Comparison of ENCODE assay signal across 15 cellular contexts in the genomic region with DNA sequence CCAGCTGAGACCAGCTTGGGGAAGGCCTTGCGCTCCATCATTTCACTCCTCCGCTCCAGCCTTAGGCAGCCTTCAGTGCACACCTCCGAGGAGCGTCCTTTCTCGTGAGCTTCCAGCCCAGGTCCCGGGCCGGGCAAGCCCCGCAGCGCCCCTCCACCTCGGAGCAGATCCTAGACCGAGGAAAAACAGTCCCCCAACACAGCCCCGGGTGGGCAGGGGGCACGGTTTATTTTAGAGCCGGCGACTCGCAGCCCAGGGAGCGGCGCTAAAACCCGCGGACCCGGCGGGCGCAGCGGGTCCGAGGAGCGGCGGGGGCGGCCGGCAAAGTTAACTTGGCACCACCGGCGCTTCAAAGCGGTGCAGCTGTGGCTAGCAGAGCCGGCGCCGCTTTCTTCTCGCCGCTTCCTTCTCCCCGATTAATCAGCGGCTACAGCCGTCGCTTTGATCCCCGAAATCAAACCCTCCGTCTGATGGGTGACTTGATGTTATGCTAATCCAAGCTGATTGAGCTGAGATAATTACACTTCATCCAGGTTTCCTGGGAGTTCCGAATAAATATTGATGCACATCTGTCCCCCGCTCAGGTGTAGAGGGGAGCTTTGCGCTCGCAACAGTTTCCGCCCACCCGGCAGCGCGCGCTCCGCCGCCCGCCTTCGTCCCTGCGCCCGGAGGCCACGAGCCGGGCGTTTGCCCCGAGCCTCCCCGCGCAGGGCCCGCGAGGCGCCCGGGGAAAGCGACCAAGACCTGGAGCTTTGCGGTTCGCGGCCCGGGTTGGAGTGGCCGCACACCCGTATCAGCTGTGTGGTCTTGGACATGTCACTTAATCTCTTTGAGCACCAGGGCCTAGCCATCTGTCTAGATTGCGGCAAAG.
DNase-seq lines count a peak whose midpoint lies in the region; ATAC-seq and FAIRE-seq lines count a peak whose summit lies in the region.
"Had no signal": no experiment of that assay in that cellular context is flagged by ENCODE, and none has a peak within 500 bp of the region (broad histone marks: within the 10 kb centered on the region; RNA-seq: fewer than 3 reads in every experiment).

No MANE protein-coding gene starts in this region.

- H3K36me3 ChIP-seq in iPS-18a (ENCODE audit: control insufficient read depth, low read depth, low read length) (no peaks in the 10 kb centered on the region), small intestine (ENCODE audit: control insufficient read depth in 2 of 2, insufficient read depth in 2 of 2, low read length in 2 of 2) (no peaks in the 10 kb centered on the region), aorta (ENCODE audit: control insufficient read depth in 1 of 2, insufficient read depth in 2 of 2, low read length in 1 of 2) (no peaks in the 10 kb centered on the region)
- H3K36me3 ChIP-seq: brain microvascular endothelial cell, neutrophil, uterus had no signal

- no peak for FAIRE-seq in small intestine (lab: Jason Lieb, UNC)
- FAIRE-seq: G401.6 had no signal

- 1 to 3% (median 3%) methylated on average over 72 to 76 of the region's 76 CpGs for WGBS in small intestine, 3 donors
- WGBS in aorta, 2 donors = 1 to 2% methylated on average over 74 to 76 of the region's 76 CpGs

- intact Hi-C loops in aorta (cut with DNase I) = no loop called here

- peaks cover 27% of the 10 kb centered on the region for H3K4me1 ChIP-seq in iPS-18a (ENCODE audit: control insufficient read depth, low read depth, low read length)
- H3K4me1 ChIP-seq in small intestine (ENCODE audit: control insufficient read depth in 2 of 2, insufficient read depth in 1 of 2, low read depth in 1 of 2, low read length in 1 of 2) = no peaks in the 10 kb centered on the region
- H3K4me1 ChIP-seq in aorta (ENCODE audit: control insufficient read depth in 1 of 2, insufficient read depth in 2 of 2, low read length in 2 of 2) = no peaks in the 10 kb centered on the region

- no peak for ATAC-seq in aorta (ENCODE audit: low FRiP score)
- ATAC-seq: SK-N-SH treated with all-trans-retinoic acid at 6 μM for 48 hours had no signal

- H3K27me3 ChIP-seq in iPS-18a (ENCODE audit: control insufficient read depth, insufficient read depth, low read length) = peaks cover 89% of the 10 kb centered on the region
- H3K27me3 ChIP-seq in small intestine (ENCODE audit: control insufficient read depth in 2 of 2, insufficient read depth in 2 of 2, low read length in 2 of 2) = peaks cover 9 to 33% of the 10 kb centered on the region in 2 donors
- no peaks in the 10 kb centered on the region for H3K27me3 ChIP-seq in aorta (ENCODE audit: control insufficient read depth in 1 of 2, insufficient read depth in 2 of 2, low read length in 1 of 2)

- DNase-seq in NCI-H82 (lab: John Stamatoyannopoulos, UW) = peak; percentile 75
- no peak for DNase-seq in NCI-H82 treated with DMSO at 0.1 percent for 48 hours (lab: John Stamatoyannopoulos, UW; ENCODE audit: unreplicated experiment)
- peak; percentile 90 for DNase-seq in NCI-H69 (lab: John Stamatoyannopoulos, UW)
- peak; percentile 17 for DNase-seq in small intestine
- no peak for DNase-seq in NCI-H1436 (lab: John Stamatoyannopoulos, UW)
- DNase-seq in aorta = no peak
- DNase-seq in SKM-1 treated with dmso at 0.1 percent for 144 hours (lab: John Stamatoyannopoulos, UW; ENCODE audit: unreplicated experiment) = no peak
- DNase-seq: activated CD4-positive, CD25-positive, alpha-beta regulatory T cell treated with anti-CD3 and anti-CD28 coated beads, Interleukin-2, amount 50 U/mL, for 72 hours; brain microvascular endothelial cell; MM.1S had no signal

- peak overlapping the region; percentile 20 for H3K9ac ChIP-seq in iPS-18a (ENCODE audit: low read length)

- H3K9me3 ChIP-seq in iPS-18a (ENCODE audit: control insufficient read depth, low read depth, low read length) = no peaks in the 10 kb centered on the region
- H3K9me3 ChIP-seq in small intestine (ENCODE audit: control insufficient read depth, low read depth) = no peaks in the 10 kb centered on the region
- no peaks in the 10 kb centered on the region for H3K9me3 ChIP-seq in aorta (ENCODE audit: control insufficient read depth, low read length)
- H3K9me3 ChIP-seq: neutrophil, uterus had no signal

- H3K4me3 ChIP-seq in iPS-18a (ENCODE audit: low read length) (peak overlapping the region; percentile 49), small intestine (ENCODE audit: low read depth in 1 of 2, low read length in 2 of 2) (no peak overlapping the region), aorta (ENCODE audit: low read length in 2 of 2) (peak overlapping the region in 1 of 2 donors; percentile 2)
- H3K4me3 ChIP-seq: uterus had no signal

- no peak overlapping the region for H3K27ac ChIP-seq in iPS-18a (ENCODE audit: low read length)
- H3K27ac ChIP-seq in small intestine (ENCODE audit: low read depth in 1 of 2, low read length in 1 of 2) = no peak overlapping the region
- no peak overlapping the region for H3K27ac ChIP-seq in aorta (ENCODE audit: low read depth in 1 of 2, low read length in 2 of 2)
- H3K27ac ChIP-seq: brain microvascular endothelial cell, neutrophil, uterus had no signal

Comparison
In these comparisons a context has a peak if more than half of its experiments do, and no peak if none do; other contexts are left out.
1. DNase-seq: peak in NCI-H82 (single experiment), NCI-H69 (single experiment) and small intestine (single experiment); none in NCI-H82 treated with DMSO at 0.1 percent for 48 hours (single experiment), NCI-H1436 (single experiment), aorta (0 of 2) and SKM-1 treated with dmso at 0.1 percent for 144 hours (single experiment).